ENCODE assay signal across 8 cellular contexts in the genomic region with DNA sequence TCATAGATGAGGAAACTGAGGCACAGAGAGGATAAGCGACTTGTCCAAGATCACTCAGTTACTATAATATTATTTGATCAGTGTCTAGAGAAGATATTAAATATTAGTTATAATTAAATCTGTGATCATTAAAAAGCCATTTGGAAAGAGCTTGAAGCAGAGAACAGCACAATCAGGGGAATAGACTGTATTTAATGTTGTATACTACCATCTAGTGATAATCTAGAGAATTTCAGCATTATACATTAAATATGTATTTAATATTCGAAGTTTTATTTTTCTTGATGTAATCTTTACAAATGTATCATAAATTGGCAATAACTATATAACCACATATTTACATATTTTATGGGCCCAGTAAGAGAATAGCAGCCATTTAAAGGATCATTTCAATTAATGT. TPM values are rescaled to one million over a fixed set of nuclear protein-coding genes. Genes with fewer than 3 reads are reported as not detected.
DNase-seq lines count a peak whose midpoint lies in the region; ATAC-seq and TF ChIP-seq lines count a peak whose summit lies in the region.
"Had no signal": no experiment of that assay in that cellular context is flagged by ENCODE, and none has a peak within 500 bp of the region (broad histone marks: within the 10 kb centered on the region; RNA-seq: fewer than 3 reads in every experiment).

No MANE protein-coding gene starts in this region.

- H3K36me3 Mint-ChIP-seq in Calu3 (ENCODE audit: insufficient read depth, unreplicated experiment) = no peaks in the 10 kb centered on the region

- H4K20me1 ChIP-seq in hepatocyte (ENCODE audit: insufficient read depth, poor library complexity, severe bottlenecking) = no peaks in the 10 kb centered on the region

- TF ChIP-seq CTCF in GM13977 (IDR thresholded peaks at IDR 0.05; ENCODE audit: extremely low read depth, insufficient read depth, missing control alignments) (peak; percentile 44), hepatocyte (IDR thresholded peaks at IDR 0.05; ENCODE audit: poor library complexity) (peak; percentile 57), Calu3 (IDR thresholded peaks at IDR 0.05; ENCODE audit: unreplicated experiment) (no peak)

- intact Hi-C loops in Calu3 (cut with micrococcal nuclease; ENCODE audit: unreplicated experiment) = loop anchor here (1.0 to 5.0 kb wide), 2 partner anchors 74 to 237 kb away; no protein-coding TSS in a partner anchor

- CTCF ChIA-PET in Calu3 (lab: Charles Lee) = interaction anchor here (0.9 to 2.0 kb wide), 8 partner anchors 20 to 524 kb away, joined by 3 to 10 read pairs (median 6); a partner anchor contains a TSS

- H3K9me3 Mint-ChIP-seq in Calu3 (ENCODE audit: low read depth, unreplicated experiment) = no peaks in the 10 kb centered on the region

- H3K27me3 Mint-ChIP-seq in Calu3 (ENCODE audit: unreplicated experiment) = no peaks in the 10 kb centered on the region

- in situ Hi-C loops in GM13977 (cut with MboI; ENCODE audit: low pct_unique_long_range_greater_than_20kb, low sequenced_read_pairs, unreplicated experiment) = no loop called here

- H3K4me3 ChIP-seq in hepatocyte = no peak overlapping the region
- H3K4me3 ChIP-seq: SJCRH30 had no signal

- no peaks in the 10 kb centered on the region for H3K9me2 ChIP-seq in hepatocyte (replicated peaks; ENCODE audit: insufficient read depth)

- H3K36me3 ChIP-seq in hepatocyte (replicated peaks; ENCODE audit: insufficient read depth, low read depth) = no peaks in the 10 kb centered on the region
- H3K36me3 ChIP-seq: SJCRH30 had no signal

- H3K79me2 ChIP-seq in hepatocyte = no peaks in the 10 kb centered on the region

- no TSS peak for BruUV-seq in Calu3 (replicated peaks; lab: Mats Ljungman, UMichigan)

- H3K9me3 ChIP-seq in hepatocyte (ENCODE audit: low read depth) = no peaks in the 10 kb centered on the region
- H3K9me3 ChIP-seq: SJCRH30 had no signal

- peaks cover 12% of the 10 kb centered on the region for H3K27me3 ChIP-seq in hepatocyte
- H3K27me3 ChIP-seq: SJCRH30 had no signal

- DNase-seq in GM13977 (ENCODE audit: low spot score) (peak; percentile 38), RPMI7951 (ENCODE audit: low read depth) (peak; percentile 6), hepatocyte (ENCODE audit: low spot score) (peak; percentile 10), Calu3 (no peak)

- peak; percentile 46 for ATAC-seq in HG03103 (IDR thresholded peaks at IDR 0.05; ENCODE audit: low read depth, unreplicated experiment)
- no peak for ATAC-seq in HG03460 (IDR thresholded peaks at IDR 0.05; ENCODE audit: unreplicated experiment)
- no peak for ATAC-seq in GM19035 (IDR thresholded peaks at IDR 0.05; ENCODE audit: unreplicated experiment)

- H3K4me1 Mint-ChIP-seq in Calu3 (ENCODE audit: low read depth, unreplicated experiment) = no peaks in the 10 kb centered on the region

- H2AFZ ChIP-seq in hepatocyte = no peak overlapping the region

- no peaks in the 10 kb centered on the region for H3K4me1 ChIP-seq in hepatocyte (ENCODE audit: insufficient read depth)
- H3K4me1 ChIP-seq: SJCRH30 had no signal

- H3K4me2 ChIP-seq in hepatocyte = no peak overlapping the region

- no peak overlapping the region for H3K4me3 Mint-ChIP-seq in Calu3 (ENCODE audit: low read depth, unreplicated experiment)

- 53% methylated on average over 2 of the region's 2 CpGs for WGBS in hepatocyte (ENCODE audit: low lambda C conversion rate, missing lambda C conversion rate)

- H3K27ac Mint-ChIP-seq in Calu3 (ENCODE audit: unreplicated experiment) = no peak overlapping the region

- H3K27ac ChIP-seq in hepatocyte = no peak overlapping the region
- H3K27ac ChIP-seq: SJCRH30 had no signal

RNA-seq across cellular contexts. Expression of a gene that starts 37.7 kb away (rescaled TPM):
- not detected in 2 replicates for total RNA-seq in RPMI7951 (2014; rRNA removed; shearing (Covaris generic))
- total RNA-seq in hepatocyte = 0.12 TPM in 1 of 2 replicates, not detected in the other
- not detected in 2 replicates for polyA plus RNA-seq in hepatocyte
- 0.31 and 0.64 TPM in 2 replicates for total RNA-seq in Calu3 (2022)
- total RNA-seq: SJCRH30 had no signal
